8 cellular contexts compared by ENCODE assay signal in genomic region chr7:17304926-17305325, GRCh38. TPM values are rescaled to one million over a fixed set of nuclear protein-coding genes. Genes with fewer than 3 reads are reported as not detected.
DNase-seq lines count a peak whose midpoint lies in the region; ATAC-seq and TF ChIP-seq lines count a peak whose summit lies in the region.

No MANE protein-coding gene starts in this region.

- DNase-seq in activated CD8-positive, alpha-beta memory T cell treated with anti-CD3 and anti-CD28 coated beads, Interleukin-2, amount 10 ng/mL, durations not matched to agents 7 days and 5 days: peak; percentile 46
- DNase-seq in activated CD8-positive, alpha-beta memory T cell treated with anti-CD3 and anti-CD28 coated beads, Interleukin-2, amount 50 U/mL, for 48 hours: no peak
- DNase-seq in NCI-H460 (ENCODE audit: extremely low read depth, low read depth) (peak; percentile 62), mammary epithelial cell (peak; percentile 91), omental fat pad (ENCODE audit: low spot score) (no peak), psoas muscle (no peak), retina (no peak)

- dilution Hi-C loops in mammary epithelial cell (cut with HindIII; ENCODE audit: low sequenced_read_pairs): no loop called here

- peaks cover 5% of the 10 kb centered on the region for H3K36me3 Mint-ChIP-seq in activated CD8-positive, alpha-beta memory T cell treated with anti-CD3 and anti-CD28 coated beads, Interleukin-2, amount 10 ng/mL, durations not matched to agents 7 days and 5 days

- H3K27ac ChIP-seq in mammary epithelial cell (ENCODE audit: insufficient read depth, low read depth, low read length) (peak overlapping the region; percentile 77), psoas muscle (no peak overlapping the region)

- TF ChIP-seq CTCF in mammary epithelial cell (conservative IDR thresholded peaks at IDR 0.05 in 1 of 2, IDR thresholded peaks at IDR 0.05 in 1 of 2; ENCODE audit: extremely low read depth in 1 of 2, insufficient read depth in 1 of 2, low read depth in 1 of 2, low read length in 2 of 2): no peak
- no peak for TF ChIP-seq CTCF in omental fat pad (IDR thresholded peaks at IDR 0.05)
- no peak for TF ChIP-seq CTCF in psoas muscle (IDR thresholded peaks at IDR 0.05)

- peak overlapping the region; percentile 62 for H3K4me3 Mint-ChIP-seq in activated CD8-positive, alpha-beta memory T cell treated with anti-CD3 and anti-CD28 coated beads, Interleukin-2, amount 10 ng/mL, durations not matched to agents 7 days and 5 days

- no peaks in the 10 kb centered on the region for H3K9me3 Mint-ChIP-seq in activated CD8-positive, alpha-beta memory T cell treated with anti-CD3 and anti-CD28 coated beads, Interleukin-2, amount 10 ng/mL, durations not matched to agents 7 days and 5 days (ENCODE audit: low read depth)

- H3K27me3 ChIP-seq in mammary epithelial cell (ENCODE audit: insufficient read depth, low read length): no peaks in the 10 kb centered on the region
- peaks cover 0 to 13% (median 0%) of the 10 kb centered on the region in 3 donors for H3K27me3 ChIP-seq in psoas muscle (ENCODE audit: insufficient read depth in 3 of 3, low read length in 2 of 3)

- peak overlapping the region; percentile 69 for H3K9ac ChIP-seq in mammary epithelial cell (ENCODE audit: insufficient read depth, low read length)

- H3K4me3 ChIP-seq in mammary epithelial cell (replicated peaks in 1 of 3; ENCODE audit: insufficient read depth in 1 of 3, low read depth in 2 of 3, low read length in 3 of 3) (peak overlapping the region; percentile 15 to 71 (median 36)), psoas muscle (no peak overlapping the region)

- H3K4me2 ChIP-seq in mammary epithelial cell (ENCODE audit: insufficient read depth, low read depth, low read length): peak overlapping the region; percentile 93

- H3K79me2 ChIP-seq in mammary epithelial cell (ENCODE audit: insufficient read depth, low read length): peaks cover 98% of the 10 kb centered on the region

- H3K27ac Mint-ChIP-seq in activated CD8-positive, alpha-beta memory T cell treated with anti-CD3 and anti-CD28 coated beads, Interleukin-2, amount 10 ng/mL, durations not matched to agents 7 days and 5 days: peak overlapping the region; percentile 63

- CTCF ChIA-PET in activated CD8-positive, alpha-beta memory T cell treated with anti-CD3 and anti-CD28 coated beads, Interleukin-2, amount 10 ng/mL, durations not matched to agents 7 days and 5 days (lab: Charles Lee): interaction anchor here (1.2 to 1.6 kb wide), 5 partner anchors 10 to 322 kb away, joined by 3 to 5 read pairs (median 3); no protein-coding TSS in a partner anchor
- CTCF ChIA-PET in mammary epithelial cell (lab: Charles Lee; ENCODE audit: low non-redundant PET): interaction anchor here (0.6 to 0.7 kb wide), 4 partner anchors 49 to 318 kb away, joined by 3 to 4 read pairs (median 3); no protein-coding TSS in a partner anchor

- ATAC-seq in activated CD8-positive, alpha-beta memory T cell treated with anti-CD3 and anti-CD28 coated beads, Interleukin-2, amount 10 ng/mL, durations not matched to agents 7 days and 5 days: peak; percentile 66
- peak; percentile 43 for ATAC-seq in omental fat pad (ENCODE audit: low FRiP score)
- ATAC-seq in psoas muscle: no peak
- no peak for ATAC-seq in GM21526 (IDR thresholded peaks at IDR 0.05; ENCODE audit: low FRiP score, unreplicated experiment)

- H3K9me3 ChIP-seq in mammary epithelial cell (replicated peaks; ENCODE audit: insufficient read depth, low read length) (no peaks in the 10 kb centered on the region), psoas muscle (no peaks in the 10 kb centered on the region)

- in situ Hi-C loops in mammary epithelial cell (cut with MboI; ENCODE audit: low sequenced_read_pairs in 2 of 2): loop anchor here (5.0 to 10.0 kb wide), 3 partner anchors 318 to 330 kb away; no protein-coding TSS in a partner anchor

- intact Hi-C loops in mammary epithelial cell (cut with micrococcal nuclease) (loop anchor here (2.0 to 5.0 kb wide), 3 partner anchors 226 to 392 kb away; no protein-coding TSS in a partner anchor), psoas muscle (cut with DNase I) (no loop called here)

- H2AFZ ChIP-seq in mammary epithelial cell (ENCODE audit: low read depth, low read length): no peak overlapping the region

- H3K36me3 ChIP-seq in mammary epithelial cell (ENCODE audit: insufficient read depth, low read length): no peaks in the 10 kb centered on the region
- no peaks in the 10 kb centered on the region for H3K36me3 ChIP-seq in psoas muscle (ENCODE audit: insufficient read depth in 1 of 2, low read depth in 1 of 2)

- H3K4me1 ChIP-seq in mammary epithelial cell (ENCODE audit: insufficient read depth, low read length) (peaks cover 42% of the 10 kb centered on the region), psoas muscle (no peaks in the 10 kb centered on the region)

- no peaks in the 10 kb centered on the region for H4K20me1 ChIP-seq in mammary epithelial cell (ENCODE audit: insufficient read depth, low read length)

- no peaks in the 10 kb centered on the region for H3K27me3 Mint-ChIP-seq in activated CD8-positive, alpha-beta memory T cell treated with anti-CD3 and anti-CD28 coated beads, Interleukin-2, amount 10 ng/mL, durations not matched to agents 7 days and 5 days

- no TSS peak for BruUV-seq in mammary epithelial cell (replicated peaks; lab: Mats Ljungman, UMichigan)

- H3K4me1 Mint-ChIP-seq in activated CD8-positive, alpha-beta memory T cell treated with anti-CD3 and anti-CD28 coated beads, Interleukin-2, amount 10 ng/mL, durations not matched to agents 7 days and 5 days: peaks cover 34% of the 10 kb centered on the region

RNA-seq across cellular contexts. Expression of gene AHR, which starts 6.5 kb away (rescaled TPM):
- 10 to 100 TPM; 23.8 to 46.3 TPM for total RNA-seq in activated CD8-positive, alpha-beta memory T cell treated with anti-CD3 and anti-CD28 coated beads, Interleukin-2, amount 10 ng/mL, durations not matched to agents 7 days and 5 days
- 117 and 122 TPM in 2 replicates for total RNA-seq in NCI-H460 (2014; rRNA removed; shearing (Covaris generic))
- polyA plus RNA-seq in NCI-H460 (2014; cell fraction: nucleus; rRNA removed): 22.8 and 34.1 TPM in 2 replicates
- total RNA-seq in mammary epithelial cell (100 to 1,000 TPM; 101 to 478 TPM), omental fat pad (100 to 1,000 TPM; 129 to 258 (median 149) TPM), psoas muscle (1 to 10 TPM; 3.8 to 9.2 (median 6.9) TPM)
- polyA plus RNA-seq in mammary epithelial cell (6.5 TPM), psoas muscle (1 to 10 TPM; 1.4 to 2.1 (median 1.5) TPM)
- polyA minus RNA-seq in mammary epithelial cell: 144 TPM

Comparison
In these comparisons a context has a peak if more than half of its experiments do, and no peak if none do; other contexts are left out.
1. DNase-seq: peak in activated CD8-positive, alpha-beta memory T cell treated with anti-CD3 and anti-CD28 coated beads, Interleukin-2, amount 10 ng/mL, durations not matched to agents 7 days and 5 days (single experiment), NCI-H460 (single experiment) and mammary epithelial cell (single experiment); none in activated CD8-positive, alpha-beta memory T cell treated with anti-CD3 and anti-CD28 coated beads, Interleukin-2, amount 50 U/mL, for 48 hours (single experiment), omental fat pad (single experiment), psoas muscle (0 of 2) and retina (single experiment).
2. ATAC-seq: peak in activated CD8-positive, alpha-beta memory T cell treated with anti-CD3 and anti-CD28 coated beads, Interleukin-2, amount 10 ng/mL, durations not matched to agents 7 days and 5 days (single experiment) and omental fat pad (single experiment); none in psoas muscle (0 of 4) and GM21526 (single experiment).